30 cellular contexts compared by ENCODE assay signal in the genomic region with DNA sequence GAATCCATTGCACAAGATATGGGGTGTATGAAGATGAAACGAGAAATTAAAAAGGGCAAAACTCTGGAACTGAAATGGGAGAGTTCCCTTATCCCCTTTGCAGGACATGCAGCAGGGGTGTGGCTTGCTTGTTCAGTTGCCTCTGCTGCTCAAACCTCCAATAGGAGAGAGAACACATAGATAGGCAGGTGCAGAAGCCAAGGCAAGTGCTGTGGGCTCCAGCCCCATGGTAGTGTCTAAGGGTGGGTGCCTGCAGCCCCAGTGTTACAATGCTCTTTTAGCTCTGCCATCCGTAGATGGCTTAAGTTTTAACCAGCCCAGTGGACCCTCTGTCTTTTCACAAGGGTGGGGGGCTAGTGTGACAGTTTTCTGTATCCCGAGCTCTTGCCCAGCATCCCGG.
"Had no signal": no experiment of that assay in that cellular context is flagged by ENCODE, and none has a peak within 500 bp of the region (broad histone marks: within the 10 kb centered on the region; RNA-seq: fewer than 3 reads in every experiment).

No MANE protein-coding gene starts in this region.

- H3K9me3 ChIP-seq: colonic mucosa, Peyer's patch, SJSA1, SK-N-SH had no signal

- H3K9me3 Mint-ChIP-seq: activated CD4-positive, alpha-beta memory T cell treated with anti-CD3 and anti-CD28 coated beads for 36 hours; activated naive CD4-positive, alpha-beta T cell treated with anti-CD3 and anti-CD28 coated beads, Interleukin-2, amount 10 ng/mL, durations not matched to agents 7 days and 5 days; activated naive CD8-positive, alpha-beta T cell treated with anti-CD3 and anti-CD28 coated beads, Interleukin-2, amount 50 U/mL, for 24 hours; T-helper 1 cell treated with Interleukin-12 subunit alpha and Interleukin-12 subunit beta and Interleukin-4 antibody, amounts not matched to agents 30 μg/mL and 1 μg/mL, for 36 hours; T-helper 2 cell treated with Interferon-gamma antibody and Interleukin-4, amounts not matched to agents 5 μg/mL and 100 μg/mL, for 36 hours had no signal

- DNase-seq: activated CD4-positive, alpha-beta memory T cell treated with anti-CD3 and anti-CD28 coated beads for 36 hours; activated CD4-positive, alpha-beta T cell treated with anti-CD3 and anti-CD28 coated beads for 36 hours; activated CD4-positive, alpha-beta T cell treated with anti-CD3 and anti-CD28 coated beads, Interleukin-2, amount 50 U/mL, for 1 hour; activated CD8-positive, alpha-beta memory T cell treated with anti-CD3 and anti-CD28 coated beads, Interleukin-2, amount 50 U/mL, for 4 hours; activated effector memory CD4-positive, alpha-beta T cell treated with Interleukin-2 at 50 U/mL for 16 hours; activated naive CD4-positive, alpha-beta T cell treated with anti-CD3 and anti-CD28 coated beads, Interleukin-2, amount 10 ng/mL, durations not matched to agents 7 days and 5 days; activated naive CD8-positive, alpha-beta T cell treated with anti-CD3 and anti-CD28 coated beads, Interleukin-2, amount 50 U/mL, for 24 hours; activated T-cell treated with anti-CD3 and anti-CD28 coated beads, Interleukin-2, amount 50 U/mL, for 48 hours; colonic mucosa; Karpas-422; NCI-H1105; NCI-H1417 treated with DMSO at 0.1 percent for 48 hours; NCI-H187 treated with DMSO at 0.1 percent for 48 hours; NCI-H2081 treated with DMSO at 0.1 percent for 48 hours; NCI-H2171 treated with DMSO at 0.1 percent for 48 hours; NCI-H226; NCI-H524 treated with DMSO at 0.1 percent for 48 hours; NCI-H82; NK-92 treated with Interleukin-12 subunit alpha and Interleukin-12 subunit beta, amount 100 ng/mL, for 24 hours; PC-3; Peyer's patch; RPMI8226; SHP77 treated with DMSO at 0.1 percent for 48 hours; SK-N-SH had no signal

- H3K36me3 Mint-ChIP-seq: activated CD4-positive, alpha-beta memory T cell treated with anti-CD3 and anti-CD28 coated beads for 36 hours; activated naive CD4-positive, alpha-beta T cell treated with anti-CD3 and anti-CD28 coated beads, Interleukin-2, amount 10 ng/mL, durations not matched to agents 7 days and 5 days; activated naive CD8-positive, alpha-beta T cell; brain had no signal

- H3K4me1 Mint-ChIP-seq: activated CD4-positive, alpha-beta T cell treated with anti-CD3 and anti-CD28 coated beads for 36 hours; activated naive CD4-positive, alpha-beta T cell treated with anti-CD3 and anti-CD28 coated beads, Interleukin-2, amount 10 ng/mL, durations not matched to agents 7 days and 5 days; activated naive CD8-positive, alpha-beta T cell treated with anti-CD3 and anti-CD28 coated beads, Interleukin-2, amount 50 U/mL, for 24 hours had no signal

- H3K36me3 ChIP-seq: colonic mucosa, Peyer's patch, SJSA1 had no signal

- H3K4me1 ChIP-seq: colonic mucosa, Peyer's patch, SJSA1 had no signal

- H3K4me2 ChIP-seq: SK-N-SH had no signal

- H3K27me3 ChIP-seq: colonic mucosa, Peyer's patch, SJSA1 had no signal

- H3K4me3 Mint-ChIP-seq: activated CD4-positive, alpha-beta memory T cell treated with anti-CD3 and anti-CD28 coated beads for 36 hours; activated CD4-positive, alpha-beta T cell treated with anti-CD3 and anti-CD28 coated beads for 36 hours; activated naive CD4-positive, alpha-beta T cell treated with anti-CD3 and anti-CD28 coated beads, Interleukin-2, amount 10 ng/mL, durations not matched to agents 7 days and 5 days; activated naive CD8-positive, alpha-beta T cell; activated naive CD8-positive, alpha-beta T cell treated with anti-CD3 and anti-CD28 coated beads, Interleukin-2, amount 50 U/mL, for 24 hours; T-helper 1 cell treated with Interleukin-12 subunit alpha and Interleukin-12 subunit beta and Interleukin-4 antibody, amounts not matched to agents 30 μg/mL and 1 μg/mL, for 36 hours; T-helper 2 cell treated with Interferon-gamma antibody and Interleukin-4, amounts not matched to agents 5 μg/mL and 100 μg/mL, for 36 hours had no signal

- H3K27ac ChIP-seq: colonic mucosa, Peyer's patch, SJSA1 had no signal

- H3K4me3 ChIP-seq: colonic mucosa, Peyer's patch, SJSA1 had no signal

- ATAC-seq: activated CD4-positive, alpha-beta T cell treated with anti-CD3 and anti-CD28 coated beads for 36 hours; activated CD4-positive, CD25-positive, alpha-beta regulatory T cell treated with anti-CD3 and anti-CD28 coated beads, Interleukin-2, amount 50 U/mL, for 24 hours; activated naive CD8-positive, alpha-beta T cell treated with anti-CD3 and anti-CD28 coated beads, Interleukin-2, amount 50 U/mL, for 24 hours; PC-3 had no signal

- H3K27ac Mint-ChIP-seq: activated CD4-positive, alpha-beta memory T cell treated with anti-CD3 and anti-CD28 coated beads for 36 hours; activated CD4-positive, alpha-beta T cell treated with anti-CD3 and anti-CD28 coated beads for 36 hours; activated naive CD4-positive, alpha-beta T cell treated with anti-CD3 and anti-CD28 coated beads, Interleukin-2, amount 10 ng/mL, durations not matched to agents 7 days and 5 days; activated naive CD8-positive, alpha-beta T cell; activated naive CD8-positive, alpha-beta T cell treated with anti-CD3 and anti-CD28 coated beads, Interleukin-2, amount 50 U/mL, for 24 hours; T-helper 1 cell treated with Interleukin-12 subunit alpha and Interleukin-12 subunit beta and Interleukin-4 antibody, amounts not matched to agents 30 μg/mL and 1 μg/mL, for 36 hours; T-helper 2 cell treated with Interferon-gamma antibody and Interleukin-4, amounts not matched to agents 5 μg/mL and 100 μg/mL, for 36 hours had no signal

- H3K9ac ChIP-seq: SK-N-SH had no signal

- H3K27me3 Mint-ChIP-seq: activated CD4-positive, alpha-beta memory T cell treated with anti-CD3 and anti-CD28 coated beads for 36 hours; activated CD4-positive, alpha-beta T cell treated with anti-CD3 and anti-CD28 coated beads for 36 hours; activated naive CD8-positive, alpha-beta T cell; activated naive CD8-positive, alpha-beta T cell treated with anti-CD3 and anti-CD28 coated beads, Interleukin-2, amount 50 U/mL, for 24 hours; brain had no signal
